In genomic region chr1:155166373-155167165, GRCh38 we compare ENCODE assay signal across 8 cellular contexts. TPM values are rescaled to one million over a fixed set of nuclear protein-coding genes. Genes with fewer than 3 reads are reported as not detected.
DNase-seq lines count a peak whose midpoint lies in the region; ATAC-seq and TF ChIP-seq lines count a peak whose summit lies in the region.

No MANE protein-coding gene starts in this region.

- H3K4me2 ChIP-seq in HCT116 (ENCODE audit: low read length) = peak overlapping the region; percentile 94; the same call in 1 of the 2 replicates

- H3K79me2 ChIP-seq in HCT116 (ENCODE audit: insufficient read depth, low read length) = peaks cover 10% of the 10 kb centered on the region

- no peak for TF ChIP-seq POLR2A in HCT116 (IDR thresholded peaks at IDR 0.05; ENCODE audit: borderline replicate concordance, extremely low read depth, insufficient read depth, insufficient read length)
- TF ChIP-seq POLR2A in prostate gland (IDR thresholded peaks at IDR 0.05) = no peak

- H3K9me3 ChIP-seq in HCT116 (ENCODE audit: control insufficient read depth in 1 of 2, insufficient read depth in 1 of 2, low read depth in 1 of 2, low read length in 2 of 2) (no peaks in the 10 kb centered on the region), heart right ventricle (peaks cover 0 to 8% (median 0%) of the 10 kb centered on the region in 11 donors), prostate gland (no peaks in the 10 kb centered on the region)

- no peaks in the 10 kb centered on the region for H3K9me3 Mint-ChIP-seq in progenitor cell of endocrine pancreas (ENCODE audit: low read depth)

- ATAC-seq in HCT116 = no peak
- peak; percentile 74 to 90 (median 83) for ATAC-seq in heart right ventricle
- no peak for ATAC-seq in HG03342 (IDR thresholded peaks at IDR 0.05; ENCODE audit: unreplicated experiment)

- H4K20me1 ChIP-seq in HCT116 (ENCODE audit: insufficient read depth) = no peaks in the 10 kb centered on the region

- peaks cover 4% of the 10 kb centered on the region for H3K36me3 Mint-ChIP-seq in progenitor cell of endocrine pancreas (ENCODE audit: insufficient read depth)

- H3K36me3 ChIP-seq in HCT116 (ENCODE audit: control insufficient read depth in 1 of 2, insufficient read depth in 2 of 2, low read length in 2 of 2) (peaks cover 2 to 7% of the 10 kb centered on the region in 2 experiments; a peak in 3 of 4 replicates), heart right ventricle (peaks cover 0 to 31% (median 12%) of the 10 kb centered on the region in 9 donors), prostate gland (peaks cover 0 to 11% of the 10 kb centered on the region in 2 donors)

- H3K4me3 Mint-ChIP-seq in progenitor cell of endocrine pancreas (ENCODE audit: low read depth) = no peak overlapping the region

- H3K9ac ChIP-seq in HCT116 (ENCODE audit: low read length) = no peak overlapping the region

- CTCF ChIA-PET in HCT116 (lab: Charles Lee) = interaction anchor here (0.6 to 3.1 kb wide), 28 partner anchors 8 to 165 kb away, joined by 3 to 163 read pairs (median 4); partner anchors contain the start of genes ADAM15, EFNA4 and SLC50A1

- H3K4me1 ChIP-seq in HCT116 (ENCODE audit: control insufficient read depth in 1 of 2, insufficient read depth in 2 of 2, low read length in 2 of 2) (peaks cover 2 to 11% of the 10 kb centered on the region in 2 experiments; a peak in 1 of 4 replicates), heart right ventricle (peaks cover 8 to 36% (median 25%) of the 10 kb centered on the region in 9 donors), prostate gland (replicated peaks) (peaks cover 3% of the 10 kb centered on the region)

- no peak for TF ChIP-seq CTCF in HCT116 (IDR thresholded peaks at IDR 0.05 in 2 of 3, conservative IDR thresholded peaks at IDR 0.05 in 1 of 3; ENCODE audit: borderline replicate concordance in 1 of 3, insufficient read depth in 1 of 3, low read depth in 2 of 3, low read length in 2 of 3)
- no peak for TF ChIP-seq CTCF in heart right ventricle (IDR thresholded peaks at IDR 0.05)
- no peak for TF ChIP-seq CTCF in prostate gland (IDR thresholded peaks at IDR 0.05)
- TF ChIP-seq CTCF in progenitor cell of endocrine pancreas (IDR thresholded peaks at IDR 0.05; ENCODE audit: unreplicated experiment) = no peak

- no peak for TF ChIP-seq RAD21 in HCT116 (IDR thresholded peaks at IDR 0.05; ENCODE audit: low read depth)

- no TSS peak for BruUV-seq in HCT116 (replicated peaks; lab: Mats Ljungman, UMichigan)

- H3K4me3 ChIP-seq in HCT116 (replicated peaks in 1 of 2; ENCODE audit: low read depth in 1 of 2, low read length in 2 of 2) (no peak overlapping the region), heart right ventricle (peak overlapping the region in 6 of 10 donors; percentile 2 to 37 (median 28)), prostate gland (no peak overlapping the region)

- H3K27me3 ChIP-seq in HCT116 (ENCODE audit: insufficient read depth, low read length) (no peaks in the 10 kb centered on the region), heart right ventricle (peaks cover 0 to 15% (median 0%) of the 10 kb centered on the region in 7 donors), prostate gland (replicated peaks; ENCODE audit: insufficient read depth) (no peaks in the 10 kb centered on the region)

- no peaks in the 10 kb centered on the region for H3K9me2 ChIP-seq in HCT116 (ENCODE audit: insufficient read depth)

- WGBS in heart right ventricle, 2 donors = 23 to 35% methylated on average over 29 to 31 of the region's 31 CpGs
- WGBS in prostate gland = 36% methylated on average over 30 of the region's 31 CpGs

- POLR2A ChIA-PET in HCT116 (lab: Charles Lee) = interaction anchor here (0.8 to 1.5 kb wide), 4 partner anchors 14 to 91 kb away, joined by 3 to 7 read pairs (median 5); no protein-coding TSS in a partner anchor

- H3K4me1 Mint-ChIP-seq in progenitor cell of endocrine pancreas (ENCODE audit: low read depth) = peaks cover 3% of the 10 kb centered on the region

- peaks cover 2% of the 10 kb centered on the region for H3K27me3 Mint-ChIP-seq in progenitor cell of endocrine pancreas

- H2AFZ ChIP-seq in HCT116 (ENCODE audit: low read depth, low read length, poor library complexity, severe bottlenecking) = no peak overlapping the region

- RAD21 ChIA-PET in HCT116 (lab: Charles Lee; ENCODE audit: low non-redundant PET in 1 of 2, low total read pairs in 2 of 2, uncharacterized antibody in 2 of 2, unreplicated experiment in 2 of 2) = interaction anchor here (0.6 to 1.7 kb wide), 8 partner anchors 26 to 81 kb away, joined by 4 to 35 read pairs (median 6); partner anchors contain the start of genes DPM3 (in 1 of the 2) and SLC50A1 (in 1 of the 2)

- H3K27ac ChIP-seq in HCT116 (ENCODE audit: low read depth, low read length) = no peak overlapping the region
- H3K27ac ChIP-seq in heart right ventricle = peak overlapping the region; percentile 63 to 90 (median 82)
- peak overlapping the region; percentile 10 to 14 for H3K27ac ChIP-seq in prostate gland

- H3K27ac Mint-ChIP-seq in progenitor cell of endocrine pancreas = no peak overlapping the region

- DNase-seq in HCT116 (ENCODE audit: low read depth, low spot score) (no peak), SHP77 treated with DMSO at 0.1 percent for 48 hours (lab: John Stamatoyannopoulos, UW) (peak; percentile 66), heart right ventricle (peak; percentile 81 to 90), prostate gland (ENCODE audit: low spot score) (no peak), 8988T (no peak), progenitor cell of endocrine pancreas (ENCODE audit: low spot score, unreplicated experiment) (no peak)
- DNase-seq in stimulated activated CD4-positive, alpha-beta T cell treated with anti-CD3 and anti-CD28 coated beads, Interleukin-2, amount 100 ng/mL, for 24 hours = no peak

- intact Hi-C loops in HCT116 (cut with micrococcal nuclease) (loop anchor here (1.0 to 5.0 kb wide), 3 partner anchors 32 to 75 kb away; partner anchors contain the start of gene SLC50A1), heart right ventricle (cut with DNase I) (loop anchor here in 9 of 10 donors (1.0 to 5.0 kb wide), 7 partner anchors 32 to 75 kb away; partner anchors contain the start of genes EFNA1 (in 3 of the 9) and SLC50A1 (in 1 of the 9)), prostate gland (cut with DNase I) (loop anchor here (2.0 to 5.0 kb wide), 2 partner anchors 34 to 72 kb away; no protein-coding TSS in a partner anchor)

TF ChIP-seq in HCT116, 20 proteins besides CTCF, POLR2A, EP300 and RAD21 (continues in another document):
- TF ChIP-seq TCF7L2 (IDR thresholded peaks at IDR 0.05; ENCODE audit: borderline replicate concordance, extremely low read depth, insufficient read depth, insufficient read length) (no peak), EZH2phosphoT487 (IDR thresholded peaks at IDR 0.05; ENCODE audit: borderline replicate concordance) (no peak), ZBTB33 (IDR thresholded peaks at IDR 0.05; ENCODE audit: extremely low read depth, insufficient replicate concordance, low read length) (no peak), ZNF274 (IDR thresholded peaks at IDR 0.05; ENCODE audit: low read depth, low read length) (no peak), ATF3 (IDR thresholded peaks at IDR 0.05) (no peak)

RNA-seq across cellular contexts. Expression of gene KRTCAP2, which starts 6.5 kb away (rescaled TPM):
- 143 TPM for total RNA-seq in HCT116 (2021; ENCODE audit: unreplicated experiment)
- polyA plus RNA-seq in HCT116 (2012) = 289 and 294 TPM in 2 replicates
- 100 to 1,000 TPM in 9 of 10 donors, 10 to 100 TPM in 1; 96.1 to 173 (median 114) TPM for total RNA-seq in heart right ventricle
- 100 to 1,000 TPM; 302 to 355 TPM for polyA plus RNA-seq in heart right ventricle
- 100 to 1,000 TPM; 111 to 236 TPM for total RNA-seq in prostate gland
- 146 and 149 TPM in 2 replicates for total RNA-seq in progenitor cell of endocrine pancreas

RNA-seq across cellular contexts. Expression of gene TRIM46, which starts 7.1 kb away (rescaled TPM):
- total RNA-seq in HCT116 (2021; ENCODE audit: unreplicated experiment) = 3.8 TPM
- polyA plus RNA-seq in HCT116 (2012) = 2.0 and 2.2 TPM in 2 replicates
- total RNA-seq in heart right ventricle = under 1 TPM in 2 of 10 donors, not detected in 8; 0.10 to 0.35 TPM
- polyA plus RNA-seq in heart right ventricle = under 1 TPM; 0.04 to 0.07 TPM
- total RNA-seq in prostate gland = 1 to 10 TPM in 1 of 2 donors, under 1 TPM in 1; 0.14 to 1.6 TPM
- 21.1 and 25.7 TPM in 2 replicates for total RNA-seq in progenitor cell of endocrine pancreas

RNA-seq across cellular contexts. Expression of gene DPM3, which starts 26.2 kb away (rescaled TPM):
- total RNA-seq in HCT116 (2021; ENCODE audit: unreplicated experiment) (113 TPM), heart right ventricle (10 to 100 TPM; 48.2 to 70.9 (median 53.4) TPM), prostate gland (10 to 100 TPM; 93.6 to 97.0 TPM), progenitor cell of endocrine pancreas (45.6 and 49.3 TPM in 2 replicates)
- polyA plus RNA-seq in HCT116 (2012) = 188 and 190 TPM in 2 replicates
- 100 to 1,000 TPM; 144 to 304 TPM for polyA plus RNA-seq in heart right ventricle

RNA-seq across cellular contexts. Expression of gene SLC50A1, which starts 30.9 kb away (rescaled TPM):
- total RNA-seq in HCT116 (2021; ENCODE audit: unreplicated experiment) (49.9 TPM), heart right ventricle (10 to 100 TPM in 2 of 10 donors, 1 to 10 TPM in 8; 5.5 to 16.8 (median 7.9) TPM), prostate gland (10 to 100 TPM; 26.6 to 48.0 TPM), progenitor cell of endocrine pancreas (33.3 and 35.5 TPM in 2 replicates)
- polyA plus RNA-seq in HCT116 (2012) = 60.4 and 63.6 TPM in 2 replicates
- 10 to 100 TPM; 23.2 to 33.7 TPM for polyA plus RNA-seq in heart right ventricle

RNA-seq across cellular contexts. Expression of gene EFNA1, which starts 38.9 kb away (rescaled TPM):
- total RNA-seq in HCT116 (2021; ENCODE audit: unreplicated experiment) (19.7 TPM), heart right ventricle (10 to 100 TPM; 28.9 to 50.0 (median 35.6) TPM), prostate gland (100 to 1,000 TPM in 1 of 2 donors, 10 to 100 TPM in 1; 85.1 to 132 TPM), progenitor cell of endocrine pancreas (22.1 and 22.2 TPM in 2 replicates)
- 31.3 and 39.6 TPM in 2 replicates for polyA plus RNA-seq in HCT116 (2012)
- 100 to 1,000 TPM in 1 of 2 donors, 10 to 100 TPM in 1; 44.2 to 104 TPM for polyA plus RNA-seq in heart right ventricle

Comparison
In these comparisons a context has a peak if more than half of its experiments do, and no peak if none do; other contexts are left out.
1. ATAC-seq: peak in heart right ventricle (8 of 8); none in HCT116 (single experiment) and HG03342 (single experiment).
2. DNase-seq: peak in SHP77 treated with DMSO at 0.1 percent for 48 hours (single experiment) and heart right ventricle (2 of 2); none in HCT116 (single experiment), prostate gland (single experiment), 8988T (single experiment), progenitor cell of endocrine pancreas (single experiment) and stimulated activated CD4-positive, alpha-beta T cell treated with anti-CD3 and anti-CD28 coated beads, Interleukin-2, amount 100 ng/mL, for 24 hours (0 of 2).
3. H3K4me3 ChIP-seq: peak in heart right ventricle (6 of 10); none in HCT116 (0 of 2) and prostate gland (0 of 2).